Comparison of ENCODE assay signal across 19 cellular contexts in the genomic region with DNA sequence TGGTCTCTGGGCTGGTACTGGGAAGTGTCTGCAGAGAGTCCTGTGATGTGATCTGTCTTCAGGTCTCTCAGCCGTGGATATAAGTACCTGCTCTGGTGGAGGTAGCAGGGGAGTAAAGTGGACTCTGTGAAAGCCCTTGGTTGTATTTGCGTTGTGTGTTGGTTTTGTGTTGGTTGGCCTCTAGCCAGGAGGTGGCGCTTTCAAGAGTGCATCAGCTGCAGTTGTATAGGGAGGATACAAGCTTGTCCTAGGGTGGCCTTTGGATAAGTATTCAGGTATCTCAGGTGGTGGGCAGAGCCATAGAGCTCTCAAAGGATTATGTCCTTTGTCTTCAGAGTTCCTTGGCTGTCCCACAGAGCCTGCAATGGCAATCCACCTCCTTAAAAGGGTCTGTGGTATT.
DNase-seq lines count a peak whose midpoint lies in the region; ATAC-seq and TF ChIP-seq lines count a peak whose summit lies in the region.
"Had no signal": no experiment of that assay in that cellular context is flagged by ENCODE, and none has a peak within 500 bp of the region (broad histone marks: within the 10 kb centered on the region; RNA-seq: fewer than 3 reads in every experiment).

No MANE protein-coding gene starts in this region.

- TF ChIP-seq CTCF in MCF 10A (IDR thresholded peaks at IDR 0.05; ENCODE audit: unreplicated experiment) (no peak), breast epithelium (IDR thresholded peaks at IDR 0.05) (no peak), WTC11 (IDR thresholded peaks at IDR 0.05) (no peak), thyroid gland (IDR thresholded peaks at IDR 0.05) (no peak), uterus (IDR thresholded peaks at IDR 0.05) (no peak)

- 48% methylated on average over 2 of the region's 3 CpGs; no CpG with 5 or more reads in 1 of the 2 donors for WGBS in thyroid gland, 2 donors

- peak; percentile 4 for DNase-seq in MCF 10A (ENCODE audit: unreplicated experiment)
- no peak for DNase-seq in breast epithelium (ENCODE audit: low spot score in 2 of 2)
- peak; percentile 9 for DNase-seq in Jurkat, Clone E6-1 (ENCODE audit: low read depth, low spot score)
- DNase-seq in WTC11 (ENCODE audit: low spot score) = peak; percentile 35
- peak; percentile 30 to 41 for DNase-seq in thyroid gland
- DNase-seq in uterus = no peak
- DNase-seq: activated CD4-positive, alpha-beta T cell treated with anti-CD3 and anti-CD28 coated beads, Interleukin-2, amount 50 U/mL, for 48 hours; activated effector memory CD4-positive, alpha-beta T cell treated with anti-CD3 and anti-CD28 coated beads, Interleukin-2, amount 50 U/mL, for 16 hours; effector CD4-positive, alpha-beta T cell; naive thymus-derived CD8-positive, alpha-beta T cell; NCI-H1105; NCI-H446 treated with DMSO at 0.1 percent for 48 hours; testis had no signal

- no TSS peak for BruUV-seq in MCF 10A (replicated peaks; lab: Mats Ljungman, UMichigan)

- POLR2A ChIA-PET in MCF 10A (lab: Yijun Ruan, JAX) = no interaction called here
- POLR2A ChIA-PET in WTC11 (lab: Charles Lee) = no interaction called here

- H3K36me3 ChIP-seq in breast epithelium (no peaks in the 10 kb centered on the region), thyroid gland (no peaks in the 10 kb centered on the region), uterus (no peaks in the 10 kb centered on the region)

- H3K4me1 Mint-ChIP-seq in MCF 10A (ENCODE audit: insufficient read depth, unreplicated experiment) (no peaks in the 10 kb centered on the region), WTC11 (no peaks in the 10 kb centered on the region)
- H3K4me1 Mint-ChIP-seq: brain; naive thymus-derived CD8-positive, alpha-beta T cell had no signal

- H3K4me1 ChIP-seq in breast epithelium (no peaks in the 10 kb centered on the region), thyroid gland (no peaks in the 10 kb centered on the region), uterus (no peaks in the 10 kb centered on the region)
- H3K4me1 ChIP-seq: testis had no signal

- intact Hi-C loops in MCF 10A (cut with micrococcal nuclease) (no loop called here), breast epithelium (cut with DNase I; ENCODE audit: low total_unique reads) (no loop called here), thyroid gland (cut with DNase I) (no loop called here), uterus (cut with DNase I; ENCODE audit: low total_unique reads) (no loop called here)

- no peak overlapping the region for H3K4me3 Mint-ChIP-seq in MCF 10A (ENCODE audit: unreplicated experiment)
- H3K4me3 Mint-ChIP-seq in WTC11 = no peak overlapping the region
- H3K4me3 Mint-ChIP-seq: brain; naive thymus-derived CD8-positive, alpha-beta T cell; T-helper 2 cell treated with Interferon-gamma antibody and Interleukin-4, amounts not matched to agents 5 μg/mL and 100 μg/mL, for 36 hours had no signal

- H3K27ac Mint-ChIP-seq in MCF 10A (ENCODE audit: low read depth, unreplicated experiment) (no peak overlapping the region), WTC11 (no peak overlapping the region)
- H3K27ac Mint-ChIP-seq: brain; progenitor cell of endocrine pancreas; T-helper 2 cell treated with Interferon-gamma antibody and Interleukin-4, amounts not matched to agents 5 μg/mL and 100 μg/mL, for 36 hours had no signal

- H3K27me3 ChIP-seq in breast epithelium (peaks cover 0 to 13% of the 10 kb centered on the region in 2 donors), thyroid gland (no peaks in the 10 kb centered on the region), uterus (no peaks in the 10 kb centered on the region)
- H3K27me3 ChIP-seq: testis had no signal

- no peak overlapping the region for H3K4me3 ChIP-seq in breast epithelium
- no peak overlapping the region for H3K4me3 ChIP-seq in Jurkat, Clone E6-1 (ENCODE audit: low read length)
- H3K4me3 ChIP-seq in thyroid gland (replicated peaks in 1 of 3) = no peak overlapping the region
- H3K4me3 ChIP-seq in uterus = no peak overlapping the region
- H3K4me3 ChIP-seq: testis had no signal

- H3K27ac ChIP-seq in breast epithelium (no peak overlapping the region), thyroid gland (no peak overlapping the region), uterus (no peak overlapping the region)
- H3K27ac ChIP-seq: C4-2B, RWPE1, testis had no signal

- ATAC-seq in WTC11 = peak; percentile 91
- no peak for ATAC-seq in GM18505 (IDR thresholded peaks at IDR 0.05; ENCODE audit: unreplicated experiment)
- ATAC-seq: naive thymus-derived CD8-positive, alpha-beta T cell had no signal

- H3K9me3 ChIP-seq in breast epithelium = peaks cover 8 to 18% of the 10 kb centered on the region in 2 donors
- no peaks in the 10 kb centered on the region for H3K9me3 ChIP-seq in thyroid gland
- no peaks in the 10 kb centered on the region for H3K9me3 ChIP-seq in uterus
- H3K9me3 ChIP-seq: testis had no signal

- H3K36me3 Mint-ChIP-seq in MCF 10A (ENCODE audit: insufficient read depth, unreplicated experiment) (no peaks in the 10 kb centered on the region), WTC11 (peaks cover 48% of the 10 kb centered on the region)
- H3K36me3 Mint-ChIP-seq: brain; naive thymus-derived CD8-positive, alpha-beta T cell had no signal

- peaks cover 68% of the 10 kb centered on the region for H3K27me3 Mint-ChIP-seq in MCF 10A (ENCODE audit: insufficient read depth, unreplicated experiment)
- no peaks in the 10 kb centered on the region for H3K27me3 Mint-ChIP-seq in WTC11 (ENCODE audit: low read depth)
- H3K27me3 Mint-ChIP-seq: progenitor cell of endocrine pancreas had no signal

- TF ChIP-seq POLR2A in breast epithelium (IDR thresholded peaks at IDR 0.05) (no peak), thyroid gland (IDR thresholded peaks at IDR 0.05) (no peak), GM18505 (IDR thresholded peaks at IDR 0.05; ENCODE audit: borderline replicate concordance, extremely low read depth, insufficient read depth, insufficient read length) (no peak), uterus (IDR thresholded peaks at IDR 0.05) (no peak)

- H3K9me3 Mint-ChIP-seq in MCF 10A (ENCODE audit: unreplicated experiment) (no peaks in the 10 kb centered on the region), WTC11 (peaks cover 44% of the 10 kb centered on the region)
- H3K9me3 Mint-ChIP-seq: T-helper 2 cell treated with Interferon-gamma antibody and Interleukin-4, amounts not matched to agents 5 μg/mL and 100 μg/mL, for 36 hours had no signal

- CTCF ChIA-PET in MCF 10A (lab: Yijun Ruan, JAX) (interaction anchor here (0.6 to 0.7 kb wide), 3 partner anchors 13 to 1086 kb away, joined by 3 to 4 read pairs (median 3); no protein-coding TSS in a partner anchor), WTC11 (lab: Charles Lee) (interaction anchor here (0.7 to 1.1 kb wide), 3 partner anchors 10 to 332 kb away, joined by 3 to 4 read pairs (median 3); no protein-coding TSS in a partner anchor)

TF ChIP-seq in WTC11, 78 proteins besides CTCF, POLR2A, EP300 and RAD21 (continues in another document):
- TF ChIP-seq NFE2L1 (CRISPR knock-in tag; IDR thresholded peaks at IDR 0.05) = no peak
- TF ChIP-seq ZNF396 (CRISPR knock-in tag; IDR thresholded peaks at IDR 0.05; ENCODE audit: borderline replicate concordance) = no peak
- TF ChIP-seq JAZF1 (CRISPR knock-in tag; IDR thresholded peaks at IDR 0.05) = no peak
- no peak for TF ChIP-seq ZNF121 (CRISPR knock-in tag; IDR thresholded peaks at IDR 0.05)
- no peak for TF ChIP-seq RELA (CRISPR knock-in tag; IDR thresholded peaks at IDR 0.05; ENCODE audit: borderline replicate concordance)
- TF ChIP-seq KAT7 (CRISPR knock-in tag; IDR thresholded peaks at IDR 0.05; ENCODE audit: borderline replicate concordance) = no peak
- TF ChIP-seq, protein P1, sequence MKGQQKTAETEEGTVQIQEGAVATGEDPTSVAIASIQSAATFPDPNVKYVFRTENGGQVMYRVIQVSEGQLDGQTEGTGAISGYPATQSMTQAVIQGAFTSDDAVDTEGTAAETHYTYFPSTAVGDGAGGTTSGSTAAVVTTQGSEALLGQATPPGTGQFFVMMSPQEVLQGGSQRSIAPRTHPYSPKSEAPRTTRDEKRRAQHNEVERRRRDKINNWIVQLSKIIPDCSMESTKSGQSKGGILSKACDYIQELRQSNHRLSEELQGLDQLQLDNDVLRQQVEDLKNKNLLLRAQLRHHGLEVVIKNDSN (CRISPR knock-in tag; IDR thresholded peaks at IDR 0.05) = no peak
- TF ChIP-seq ZNF232 (CRISPR knock-in tag; IDR thresholded peaks at IDR 0.05) = no peak
- TF ChIP-seq, protein P2, sequence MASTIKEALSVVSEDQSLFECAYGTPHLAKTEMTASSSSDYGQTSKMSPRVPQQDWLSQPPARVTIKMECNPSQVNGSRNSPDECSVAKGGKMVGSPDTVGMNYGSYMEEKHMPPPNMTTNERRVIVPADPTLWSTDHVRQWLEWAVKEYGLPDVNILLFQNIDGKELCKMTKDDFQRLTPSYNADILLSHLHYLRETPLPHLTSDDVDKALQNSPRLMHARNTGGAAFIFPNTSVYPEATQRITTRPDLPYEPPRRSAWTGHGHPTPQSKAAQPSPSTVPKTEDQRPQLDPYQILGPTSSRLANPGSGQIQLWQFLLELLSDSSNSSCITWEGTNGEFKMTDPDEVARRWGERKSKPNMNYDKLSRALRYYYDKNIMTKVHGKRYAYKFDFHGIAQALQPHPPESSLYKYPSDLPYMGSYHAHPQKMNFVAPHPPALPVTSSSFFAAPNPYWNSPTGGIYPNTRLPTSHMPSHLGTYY (CRISPR knock-in tag; IDR thresholded peaks at IDR 0.05) = no peak
- no peak for TF ChIP-seq NFYB (CRISPR knock-in tag; conservative IDR thresholded peaks at IDR 0.05; ENCODE audit: low read depth)
- TF ChIP-seq, protein P3, sequence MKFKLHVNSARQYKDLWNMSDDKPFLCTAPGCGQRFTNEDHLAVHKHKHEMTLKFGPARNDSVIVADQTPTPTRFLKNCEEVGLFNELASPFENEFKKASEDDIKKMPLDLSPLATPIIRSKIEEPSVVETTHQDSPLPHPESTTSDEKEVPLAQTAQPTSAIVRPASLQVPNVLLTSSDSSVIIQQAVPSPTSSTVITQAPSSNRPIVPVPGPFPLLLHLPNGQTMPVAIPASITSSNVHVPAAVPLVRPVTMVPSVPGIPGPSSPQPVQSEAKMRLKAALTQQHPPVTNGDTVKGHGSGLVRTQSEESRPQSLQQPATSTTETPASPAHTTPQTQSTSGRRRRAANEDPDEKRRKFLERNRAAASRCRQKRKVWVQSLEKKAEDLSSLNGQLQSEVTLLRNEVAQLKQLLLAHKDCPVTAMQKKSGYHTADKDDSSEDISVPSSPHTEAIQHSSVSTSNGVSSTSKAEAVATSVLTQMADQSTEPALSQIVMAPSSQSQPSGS (CRISPR knock-in tag; IDR thresholded peaks at IDR 0.05; ENCODE audit: borderline replicate concordance, low read depth) = no peak
- no peak for TF ChIP-seq FOXP1 (CRISPR knock-in tag; IDR thresholded peaks at IDR 0.05; ENCODE audit: borderline replicate concordance)

Comparison
In these comparisons a context has a peak if more than half of its experiments do, and no peak if none do; other contexts are left out.
1. DNase-seq: peak in MCF 10A (single experiment), Jurkat, Clone E6-1 (single experiment), WTC11 (single experiment) and thyroid gland (2 of 2); none in breast epithelium (0 of 2) and uterus (0 of 2).